In the genomic region with DNA sequence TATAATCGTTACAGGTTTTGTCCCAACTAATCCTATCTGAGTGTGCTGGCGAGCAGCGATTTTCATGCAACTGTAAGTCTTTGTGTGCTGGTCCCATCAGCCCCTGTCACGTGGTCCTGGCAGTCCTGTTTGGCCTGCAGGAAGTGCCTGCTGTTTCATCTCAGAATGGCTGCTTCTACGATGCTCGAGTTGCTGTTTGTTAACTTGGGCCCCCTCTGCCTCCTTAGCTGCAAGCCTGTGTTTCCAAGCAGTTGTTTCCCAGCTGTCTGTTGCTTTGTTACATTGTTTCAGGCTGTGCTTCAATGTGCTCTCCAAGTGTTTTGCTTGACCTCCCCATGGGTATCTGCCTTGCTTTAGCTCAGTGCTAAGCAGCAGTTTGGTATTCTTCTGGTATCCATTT, we compare ENCODE assay signal across 13 cellular contexts. TPM values are rescaled to one million over a fixed set of nuclear protein-coding genes. Genes with fewer than 3 reads are reported as not detected.
DNase-seq lines count a peak whose midpoint lies in the region; ATAC-seq, FAIRE-seq and TF ChIP-seq lines count a peak whose summit lies in the region.
"Had no signal": no experiment of that assay in that cellular context is flagged by ENCODE, and none has a peak within 500 bp of the region (broad histone marks: within the 10 kb centered on the region; RNA-seq: fewer than 3 reads in every experiment).

No MANE protein-coding gene starts in this region.

- H3K4me3 ChIP-seq in hepatocyte = no peak overlapping the region
- no peak overlapping the region for H3K4me3 ChIP-seq in ovary
- no peak overlapping the region for H3K4me3 ChIP-seq in small intestine (ENCODE audit: low read depth in 1 of 2, low read length in 2 of 2)

- H4K20me1 ChIP-seq in hepatocyte (ENCODE audit: insufficient read depth, poor library complexity, severe bottlenecking) = no peaks in the 10 kb centered on the region

- peaks cover 10% of the 10 kb centered on the region for H3K79me2 ChIP-seq in hepatocyte

- H3K4me1 ChIP-seq in hepatocyte (ENCODE audit: insufficient read depth) (peaks cover 14% of the 10 kb centered on the region), ovary (ENCODE audit: insufficient read depth) (peaks cover 10% of the 10 kb centered on the region), small intestine (ENCODE audit: control insufficient read depth in 2 of 2, insufficient read depth in 1 of 2, low read depth in 1 of 2, low read length in 1 of 2) (no peaks in the 10 kb centered on the region)

- 47% methylated on average over 6 of the region's 6 CpGs for WGBS in hepatocyte (ENCODE audit: low lambda C conversion rate, missing lambda C conversion rate)
- 8 to 14% (median 12%) methylated on average over 6 of the region's 6 CpGs for WGBS in ovary, 3 donors
- WGBS in small intestine, 3 donors = 61 to 83% (median 77%) methylated on average over 6 of the region's 6 CpGs

- TF ChIP-seq POLR2A in ovary (IDR thresholded peaks at IDR 0.05) = no peak

- TF ChIP-seq CTCF in hepatocyte (IDR thresholded peaks at IDR 0.05; ENCODE audit: poor library complexity) = no peak
- TF ChIP-seq CTCF in ovary (IDR thresholded peaks at IDR 0.05) = no peak

- H3K27me3 ChIP-seq in hepatocyte (no peaks in the 10 kb centered on the region), ovary (no peaks in the 10 kb centered on the region), small intestine (ENCODE audit: control insufficient read depth in 2 of 2, insufficient read depth in 2 of 2, low read length in 2 of 2) (no peaks in the 10 kb centered on the region)

- ATAC-seq in HG03460 (IDR thresholded peaks at IDR 0.05; ENCODE audit: unreplicated experiment) = no peak

- H3K4me2 ChIP-seq in hepatocyte = peak overlapping the region; percentile 48

- H2AFZ ChIP-seq in hepatocyte = no peak overlapping the region

- no peaks in the 10 kb centered on the region for H3K9me2 ChIP-seq in hepatocyte (replicated peaks; ENCODE audit: insufficient read depth)

- no peak for TF ChIP-seq EP300 in ovary (IDR thresholded peaks at IDR 0.05)

- H3K9me3 ChIP-seq in hepatocyte (ENCODE audit: low read depth) = no peaks in the 10 kb centered on the region
- no peaks in the 10 kb centered on the region for H3K9me3 ChIP-seq in ovary
- H3K9me3 ChIP-seq in small intestine (ENCODE audit: control insufficient read depth, low read depth) = no peaks in the 10 kb centered on the region

- DNase-seq in Ammon's horn (ENCODE audit: low spot score) (peak; percentile 92), amygdala (lab: John Stamatoyannopoulos, UW) (peak in 50 of 56 donors; percentile 9 to 85 (median 51)), hepatocyte (ENCODE audit: low spot score) (no peak), ovary (peak; percentile 32 to 74 (median 49)), small intestine (no peak), NCI-H2029 treated with DMSO at 0.1 percent for 48 hours (lab: John Stamatoyannopoulos, UW) (no peak), NCI-H748 treated with DMSO at 0.1 percent for 48 hours (lab: John Stamatoyannopoulos, UW) (no peak)
- DNase-seq: activated T-cell treated with anti-CD3 and anti-CD28 coated beads, Interleukin-2, amount 50 U/mL, for 24 hours; AML-193; NCI-H2171; WERI-Rb-1 had no signal

- H3K36me3 ChIP-seq in hepatocyte (replicated peaks; ENCODE audit: insufficient read depth, low read depth) (no peaks in the 10 kb centered on the region), ovary (no peaks in the 10 kb centered on the region), small intestine (ENCODE audit: control insufficient read depth in 2 of 2, insufficient read depth in 2 of 2, low read length in 2 of 2) (no peaks in the 10 kb centered on the region)
- H3K36me3 ChIP-seq: WERI-Rb-1 had no signal

- intact Hi-C loops in ovary (cut with DNase I) = no loop called here

- peak overlapping the region; percentile 71 for H3K27ac ChIP-seq in hepatocyte
- no peak overlapping the region for H3K27ac ChIP-seq in ovary
- no peak overlapping the region for H3K27ac ChIP-seq in small intestine (ENCODE audit: low read depth in 1 of 2, low read length in 1 of 2)
- H3K27ac ChIP-seq: RWPE1, WERI-Rb-1 had no signal

- FAIRE-seq in small intestine (lab: Jason Lieb, UNC) = no peak

RNA-seq across cellular contexts. Expression of a gene that starts 21.8 kb away (rescaled TPM):
- total RNA-seq in hepatocyte (11.4 and 12.0 TPM in 2 replicates), ovary (10 to 100 TPM in 1 of 7 donors, 1 to 10 TPM in 6; 2.9 to 22.6 (median 5.6) TPM)
- polyA plus RNA-seq in hepatocyte (1.5 and 1.7 TPM in 2 replicates), ovary (1 to 10 TPM; 2.0 to 5.9 TPM), small intestine (1 to 10 TPM; 1.1 to 4.3 (median 1.1) TPM)

Comparison
In these comparisons a context has a peak if more than half of its experiments do, and no peak if none do; other contexts are left out.
1. DNase-seq: peak in Ammon's horn (single experiment), amygdala (50 of 56) and ovary (5 of 5); none in hepatocyte (single experiment), small intestine (single experiment), NCI-H2029 treated with DMSO at 0.1 percent for 48 hours (single experiment) and NCI-H748 treated with DMSO at 0.1 percent for 48 hours (single experiment).